ENCODE assay signal across 1 cellular context in genomic region chr2:176114930-176115625, GRCh38.
TF ChIP-seq lines count a peak whose summit lies in the region.

No MANE protein-coding gene starts in this region.

TF ChIP-seq in endothelial cell of umbilical vein, 7 proteins besides CTCF, POLR2A, EP300 and RAD21:
- no peak for TF ChIP-seq MAX (IDR thresholded peaks at IDR 0.05; ENCODE audit: insufficient read depth, insufficient read length)
- TF ChIP-seq JUN (IDR thresholded peaks at IDR 0.05; ENCODE audit: borderline replicate concordance, insufficient read depth, insufficient read length, low read depth), result no peak
- no peak for TF ChIP-seq GATA2 (IDR thresholded peaks at IDR 0.05; ENCODE audit: insufficient read depth, insufficient read length, low read depth, low read length)
- no peak for TF ChIP-seq POLR2AphosphoS5 (IDR thresholded peaks at IDR 0.05; ENCODE audit: insufficient read depth, low read depth, low read length)
- TF ChIP-seq MYC (IDR thresholded peaks at IDR 0.05; ENCODE audit: low read depth, low read length), result no peak
- peak; percentile 12 for TF ChIP-seq EZH2 (IDR thresholded peaks at IDR 0.05; ENCODE audit: borderline replicate concordance, low read depth, low read length, severe bottlenecking)
